Comparison of ENCODE assay signal across 1 cellular context in genomic region chr10:110852255-110852896, GRCh38.
A peak's percentile ranks its signal among the peaks of the same experiment; 100 is the strongest.
TF ChIP-seq lines count a peak whose summit lies in the region.

No MANE protein-coding gene starts in this region.

TF ChIP-seq in HepG2, 621 proteins besides CTCF, POLR2A, EP300 and RAD21 (continued from another document and continues in another):
- TF ChIP-seq REST (IDR thresholded peaks at IDR 0.05; ENCODE audit: borderline replicate concordance in 1 of 2, low read depth in 1 of 2, low read length in 2 of 2) (no peak; a peak in 1 of 4 replicates), TEAD3 (CRISPR knock-in tag; optimal IDR thresholded peaks at IDR 0.05; ENCODE audit: borderline replicate concordance) (peak; percentile 90), HIC2 (CRISPR knock-in tag; IDR thresholded peaks at IDR 0.05; ENCODE audit: low read depth) (peak; percentile 54; the same call in 1 of the 2 replicates), HNRNPK (IDR thresholded peaks at IDR 0.05; ENCODE audit: low read depth, low read length, poor library complexity, severe bottlenecking) (no peak), ZNF281 (CRISPR knock-in tag; IDR thresholded peaks at IDR 0.05; ENCODE audit: borderline replicate concordance) (no peak), KLF15 (CRISPR knock-in tag; IDR thresholded peaks at IDR 0.05; ENCODE audit: borderline replicate concordance) (no peak), RFX1 (IDR thresholded peaks at IDR 0.05) (no peak), ZNF724P (CRISPR knock-in tag; IDR thresholded peaks at IDR 0.05; ENCODE audit: borderline replicate concordance) (no peak), BHLHE40 (IDR thresholded peaks at IDR 0.05; ENCODE audit: low read length) (peak; percentile 42), CHD2 (IDR thresholded peaks at IDR 0.05; ENCODE audit: low read depth, low read length) (no peak), ZFP41 (CRISPR knock-in tag; IDR thresholded peaks at IDR 0.05; ENCODE audit: borderline replicate concordance) (no peak), KLF6 (CRISPR knock-in tag; IDR thresholded peaks at IDR 0.05) (no peak), HBP1 (CRISPR knock-in tag; IDR thresholded peaks at IDR 0.05; ENCODE audit: low read depth) (no peak), RXRA (CRISPR knock-in tag; IDR thresholded peaks at IDR 0.05) (peak; percentile 27; the same call in 1 of the 2 replicates), POLR2G (IDR thresholded peaks at IDR 0.05; ENCODE audit: low read depth, low read length) (no peak), ZNF749 (CRISPR knock-in tag; IDR thresholded peaks at IDR 0.05; ENCODE audit: borderline replicate concordance) (no peak), ZSCAN12 (CRISPR knock-in tag; IDR thresholded peaks at IDR 0.05) (no peak), ZBTB21 (CRISPR knock-in tag; IDR thresholded peaks at IDR 0.05) (no peak), ASH2L (IDR thresholded peaks at IDR 0.05; ENCODE audit: insufficient read length, low read depth, low read length) (no peak), RORA (CRISPR knock-in tag; IDR thresholded peaks at IDR 0.05) (no peak), UBTF (CRISPR knock-in tag; IDR thresholded peaks at IDR 0.05) (no peak), ZBTB42 (CRISPR knock-in tag; IDR thresholded peaks at IDR 0.05) (no peak), ZBTB2 (CRISPR knock-in tag; IDR thresholded peaks at IDR 0.05; ENCODE audit: low read depth) (no peak), STAG1 (CRISPR knock-in tag; IDR thresholded peaks at IDR 0.05) (no peak), FOXJ3 (CRISPR knock-in tag; IDR thresholded peaks at IDR 0.05; ENCODE audit: borderline replicate concordance) (no peak), FOXK1 (CRISPR knock-in tag; IDR thresholded peaks at IDR 0.05; ENCODE audit: borderline replicate concordance, low read depth) (no peak; the same call in 1 of the 2 replicates), MAF1 (CRISPR knock-in tag; IDR thresholded peaks at IDR 0.05; ENCODE audit: borderline replicate concordance) (no peak), ZNF329 (CRISPR knock-in tag; IDR thresholded peaks at IDR 0.05; ENCODE audit: low read depth) (no peak), CBFB (CRISPR knock-in tag; IDR thresholded peaks at IDR 0.05) (no peak), NR3C1 (CRISPR knock-in tag; IDR thresholded peaks at IDR 0.05) (no peak), SSRP1 (CRISPR knock-in tag; IDR thresholded peaks at IDR 0.05) (no peak), PREB (CRISPR knock-in tag; IDR thresholded peaks at IDR 0.05) (no peak), ZNF382 (CRISPR knock-in tag; IDR thresholded peaks at IDR 0.05; ENCODE audit: borderline replicate concordance) (no peak), HOXD1 (CRISPR knock-in tag; IDR thresholded peaks at IDR 0.05) (no peak), JUND (CRISPR knock-in tag; IDR thresholded peaks at IDR 0.05) (no peak), ZFP36L1 (CRISPR knock-in tag; IDR thresholded peaks at IDR 0.05) (peak; percentile 45; the same call in 1 of the 2 replicates), YY1 (IDR thresholded peaks at IDR 0.05; ENCODE audit: insufficient read depth, insufficient replicate concordance, low read depth, low read length) (no peak), ZNF841 (CRISPR knock-in tag; IDR thresholded peaks at IDR 0.05; ENCODE audit: borderline replicate concordance) (no peak), ZNF563 (CRISPR knock-in tag; IDR thresholded peaks at IDR 0.05) (no peak), ARHGAP35 (CRISPR knock-in tag; IDR thresholded peaks at IDR 0.05; ENCODE audit: borderline replicate concordance) (no peak)
